ENCODE assay signal across 1 cellular context in the genomic region with DNA sequence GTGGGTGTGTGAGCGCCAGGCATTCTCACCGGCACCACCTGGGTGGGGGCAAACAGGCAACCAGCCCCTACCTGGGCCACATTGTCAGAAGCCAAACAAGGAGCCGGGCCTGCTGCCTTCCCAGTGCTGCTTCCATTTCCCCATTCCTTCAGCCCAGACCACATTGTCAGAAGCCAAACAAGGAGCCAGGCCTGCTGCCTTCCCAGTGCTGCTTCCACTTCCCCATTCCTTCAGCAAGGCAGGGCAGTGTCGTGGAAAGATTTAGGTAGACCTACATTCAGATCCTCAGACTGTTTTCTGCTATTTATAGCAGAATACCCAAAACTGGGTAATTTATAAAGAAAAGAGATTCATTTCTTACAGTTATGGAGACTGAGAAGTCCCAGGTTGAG.
A peak's percentile ranks its signal among the peaks of the same experiment; 100 is the strongest.
TF ChIP-seq lines count a peak whose summit lies in the region.

No MANE protein-coding gene starts in this region.

TF ChIP-seq in GM12878, 131 proteins besides CTCF, POLR2A, EP300 and RAD21:
- TF ChIP-seq BMI1 (IDR thresholded peaks at IDR 0.05; ENCODE audit: borderline replicate concordance): no peak
- peak; percentile 25; the same call in 1 of the 2 replicates for TF ChIP-seq SPI1 (IDR thresholded peaks at IDR 0.05; ENCODE audit: borderline replicate concordance, insufficient read depth, low read depth, low read length)
- TF ChIP-seq HDAC6 (IDR thresholded peaks at IDR 0.05; ENCODE audit: unreplicated experiment): no peak
- no peak for TF ChIP-seq NFXL1 (IDR thresholded peaks at IDR 0.05; ENCODE audit: borderline replicate concordance)
